9 cellular contexts compared by ENCODE assay signal in genomic region chr1:156707027-156707426, GRCh38. TPM values are rescaled to one million over a fixed set of nuclear protein-coding genes. Genes with fewer than 3 reads are reported as not detected.
DNase-seq lines count a peak whose midpoint lies in the region; ATAC-seq and TF ChIP-seq lines count a peak whose summit lies in the region.
"Had no signal": no experiment of that assay in that cellular context is flagged by ENCODE, and none has a peak within 500 bp of the region (broad histone marks: within the 10 kb centered on the region; RNA-seq: fewer than 3 reads in every experiment).

No MANE protein-coding gene starts in this region.

- H3K9me3 Mint-ChIP-seq in activated naive CD4-positive, alpha-beta T cell treated with anti-CD3 and anti-CD28 coated beads for 36 hours: no peaks in the 10 kb centered on the region
- H3K9me3 Mint-ChIP-seq in activated naive CD4-positive, alpha-beta T cell treated with anti-CD3 and anti-CD28 coated beads, Interleukin-2, amount 50 U/mL, for 72 hours: no peaks in the 10 kb centered on the region
- no peaks in the 10 kb centered on the region for H3K9me3 Mint-ChIP-seq in activated B cell treated with CpG ODN at 0.5 μM for 24 hours

- no peak for TF ChIP-seq EP300 in stomach (IDR thresholded peaks at IDR 0.05)

- WGBS in stomach, 5 donors: 30 to 48% (median 39%) methylated on average over 5 of the region's 5 CpGs

- H3K27ac ChIP-seq in stomach: peak overlapping the region in 3 of 5 donors; percentile 48 to 83 (median 52)

- TF ChIP-seq POLR2A in stomach (IDR thresholded peaks at IDR 0.05): no peak

- POLR2A ChIA-PET in activated B cell treated with CpG ODN at 0.5 μM for 24 hours (lab: Charles Lee): interaction anchor here (0.5 to 2.4 kb wide), 12 partner anchors 15 to 966 kb away, joined by 3 to 15 read pairs (median 4); partner anchors contain the start of genes HDGF, ISG20L2, METTL25B and MRPL24

- peaks cover 0 to 52% (median 23%) of the 10 kb centered on the region in 3 donors for H3K27me3 ChIP-seq in stomach

- H3K27me3 Mint-ChIP-seq in activated naive CD4-positive, alpha-beta T cell treated with anti-CD3 and anti-CD28 coated beads for 36 hours (ENCODE audit: low read depth): peaks cover 25% of the 10 kb centered on the region
- H3K27me3 Mint-ChIP-seq in activated B cell treated with CpG ODN at 0.5 μM for 24 hours: peaks cover 18% of the 10 kb centered on the region

- H3K4me1 ChIP-seq in stomach: peaks cover 26 to 64% (median 56%) of the 10 kb centered on the region in 4 donors

- H3K4me3 ChIP-seq in iPS-11a (ENCODE audit: low read depth, low read length): peak overlapping the region; percentile 46
- H3K4me3 ChIP-seq in stomach: peak overlapping the region in 3 of 4 donors; percentile 40 to 56 (median 46)

- intact Hi-C loops in activated naive CD4-positive, alpha-beta T cell treated with anti-CD3 and anti-CD28 coated beads for 36 hours (cut with micrococcal nuclease): loop anchor here (5.0 kb wide), 1 partner anchor 155 kb away; the partner anchor contains the start of gene NTRK1
- intact Hi-C loops in activated B cell treated with CpG ODN at 0.5 μM for 24 hours (cut with micrococcal nuclease) (no loop called here), stomach (cut with DNase I; ENCODE audit: low total_unique reads) (no loop called here)

- TF ChIP-seq CTCF in activated B cell treated with CpG ODN at 0.5 μM for 24 hours (IDR thresholded peaks at IDR 0.05): no peak
- TF ChIP-seq CTCF in stomach (IDR thresholded peaks at IDR 0.05): no peak

- no peak for ATAC-seq in activated naive CD4-positive, alpha-beta T cell treated with anti-CD3 and anti-CD28 coated beads, Interleukin-2, amount 50 U/mL, for 72 hours
- no peak for ATAC-seq in activated B cell treated with CpG ODN at 0.5 μM for 24 hours (ENCODE audit: low read depth)
- no peak for ATAC-seq in HG03457 (IDR thresholded peaks at IDR 0.05; ENCODE audit: unreplicated experiment)
- ATAC-seq in HG03442 (IDR thresholded peaks at IDR 0.05; ENCODE audit: unreplicated experiment): no peak

- H3K4me1 Mint-ChIP-seq in activated naive CD4-positive, alpha-beta T cell treated with anti-CD3 and anti-CD28 coated beads for 36 hours (ENCODE audit: low read depth): peaks cover 27% of the 10 kb centered on the region
- H3K4me1 Mint-ChIP-seq in activated B cell treated with CpG ODN at 0.5 μM for 24 hours: peaks cover 28% of the 10 kb centered on the region

- peak overlapping the region; percentile 27 for H3K4me3 Mint-ChIP-seq in activated naive CD4-positive, alpha-beta T cell treated with anti-CD3 and anti-CD28 coated beads for 36 hours
- peak overlapping the region; percentile 82 for H3K4me3 Mint-ChIP-seq in activated B cell treated with CpG ODN at 0.5 μM for 24 hours

- no peak overlapping the region for H3K27ac Mint-ChIP-seq in activated naive CD4-positive, alpha-beta T cell treated with anti-CD3 and anti-CD28 coated beads for 36 hours
- no peak overlapping the region for H3K27ac Mint-ChIP-seq in activated naive CD4-positive, alpha-beta T cell treated with anti-CD3 and anti-CD28 coated beads, Interleukin-2, amount 50 U/mL, for 72 hours
- H3K27ac Mint-ChIP-seq in activated B cell treated with CpG ODN at 0.5 μM for 24 hours: no peak overlapping the region

- no peak for DNase-seq in activated naive CD4-positive, alpha-beta T cell treated with anti-CD3 and anti-CD28 coated beads for 36 hours
- DNase-seq in activated naive CD4-positive, alpha-beta T cell treated with anti-CD3 and anti-CD28 coated beads, Interleukin-2, amount 50 U/mL, for 72 hours (ENCODE audit: low spot score in 2 of 2): no peak
- DNase-seq in activated B cell treated with CpG ODN at 0.5 μM for 24 hours (no peak), stomach (no peak), COLO829 (ENCODE audit: low spot score) (no peak)

- CTCF ChIA-PET in activated naive CD4-positive, alpha-beta T cell treated with anti-CD3 and anti-CD28 coated beads for 36 hours (lab: Charles Lee): interaction anchor here (0.9 to 11.8 kb wide), 17 partner anchors 9 to 153 kb away, joined by 3 to 183 read pairs (median 12); partner anchors contain the start of gene NTRK1
- CTCF ChIA-PET in activated B cell treated with CpG ODN at 0.5 μM for 24 hours (lab: Charles Lee): interaction anchor here (1.3 to 2.8 kb wide), 4 partner anchors 17 to 323 kb away, joined by 3 to 36 read pairs (median 8); no protein-coding TSS in a partner anchor

- H3K9me3 ChIP-seq in stomach: no peaks in the 10 kb centered on the region

- no peaks in the 10 kb centered on the region for H3K36me3 ChIP-seq in stomach

- no peaks in the 10 kb centered on the region for H3K36me3 Mint-ChIP-seq in activated naive CD4-positive, alpha-beta T cell treated with anti-CD3 and anti-CD28 coated beads for 36 hours (ENCODE audit: low read depth)
- H3K36me3 Mint-ChIP-seq in activated naive CD4-positive, alpha-beta T cell treated with anti-CD3 and anti-CD28 coated beads, Interleukin-2, amount 50 U/mL, for 72 hours: no peaks in the 10 kb centered on the region
- no peaks in the 10 kb centered on the region for H3K36me3 Mint-ChIP-seq in activated B cell treated with CpG ODN at 0.5 μM for 24 hours (ENCODE audit: low read depth)

RNA-seq across cellular contexts. Expression of gene CRABP2, which starts 1.6 kb away (rescaled TPM):
- under 1 TPM; 0.45 to 0.72 TPM for total RNA-seq in activated naive CD4-positive, alpha-beta T cell treated with anti-CD3 and anti-CD28 coated beads for 36 hours
- 1 to 10 TPM; 1.6 to 2.3 TPM for total RNA-seq in activated naive CD4-positive, alpha-beta T cell treated with anti-CD3 and anti-CD28 coated beads, Interleukin-2, amount 50 U/mL, for 72 hours
- total RNA-seq in activated B cell treated with CpG ODN at 0.5 μM for 24 hours (0.55 and 0.66 TPM in 2 replicates), stomach (1 to 10 TPM in 1 of 5 donors, under 1 TPM in 1, not detected in 3; 0.72 to 2.0 TPM)
- polyA plus RNA-seq in stomach: 100 to 1,000 TPM in 1 of 3 donors, 1 to 10 TPM in 2; 6.9 to 207 (median 7.5) TPM

RNA-seq across cellular contexts. Expression of gene METTL25B, which starts 21.2 kb away (rescaled TPM):
- total RNA-seq in activated naive CD4-positive, alpha-beta T cell treated with anti-CD3 and anti-CD28 coated beads for 36 hours: 10 to 100 TPM; 35.3 to 35.5 TPM
- 10 to 100 TPM; 39.4 to 64.9 TPM for total RNA-seq in activated naive CD4-positive, alpha-beta T cell treated with anti-CD3 and anti-CD28 coated beads, Interleukin-2, amount 50 U/mL, for 72 hours
- total RNA-seq in activated B cell treated with CpG ODN at 0.5 μM for 24 hours: 54.5 and 56.7 TPM in 2 replicates
- 10 to 100 TPM; 15.2 to 90.2 (median 72.4) TPM for total RNA-seq in stomach
- 10 to 100 TPM; 31.0 to 50.2 (median 43.5) TPM for polyA plus RNA-seq in stomach

RNA-seq across cellular contexts. Expression of gene ISG20L2, which starts 21.5 kb away (rescaled TPM):
- 10 to 100 TPM; 24.8 to 28.7 TPM for total RNA-seq in activated naive CD4-positive, alpha-beta T cell treated with anti-CD3 and anti-CD28 coated beads for 36 hours
- total RNA-seq in activated naive CD4-positive, alpha-beta T cell treated with anti-CD3 and anti-CD28 coated beads, Interleukin-2, amount 50 U/mL, for 72 hours: 10 to 100 TPM; 46.2 to 50.7 TPM
- 50.8 and 53.0 TPM in 2 replicates for total RNA-seq in activated B cell treated with CpG ODN at 0.5 μM for 24 hours
- 10 to 100 TPM in 3 of 5 donors, 1 to 10 TPM in 2; 4.5 to 65.5 (median 24.3) TPM for total RNA-seq in stomach
- 10 to 100 TPM in 2 of 3 donors, 1 to 10 TPM in 1; 7.5 to 12.3 (median 11.0) TPM for polyA plus RNA-seq in stomach

RNA-seq across cellular contexts. Expression of gene NES, which starts 29.8 kb away (rescaled TPM):
- total RNA-seq in activated naive CD4-positive, alpha-beta T cell treated with anti-CD3 and anti-CD28 coated beads for 36 hours: not detected
- total RNA-seq in activated naive CD4-positive, alpha-beta T cell treated with anti-CD3 and anti-CD28 coated beads, Interleukin-2, amount 50 U/mL, for 72 hours: not detected
- total RNA-seq in activated B cell treated with CpG ODN at 0.5 μM for 24 hours (not detected in 2 replicates), stomach (10 to 100 TPM in 2 of 5 donors, 1 to 10 TPM in 3; 3.2 to 22.3 (median 8.9) TPM)
- 1 to 10 TPM; 1.7 to 9.0 (median 3.2) TPM for polyA plus RNA-seq in stomach
- polyA plus RNA-seq: keratinocyte had no signal

RNA-seq across cellular contexts. Expression of gene MRPL24, which starts 33.9 kb away (rescaled TPM):
- 100 to 1,000 TPM in 1 of 2 experiments, 10 to 100 TPM in 1; 91.1 to 114 TPM for total RNA-seq in activated naive CD4-positive, alpha-beta T cell treated with anti-CD3 and anti-CD28 coated beads for 36 hours
- total RNA-seq in activated naive CD4-positive, alpha-beta T cell treated with anti-CD3 and anti-CD28 coated beads, Interleukin-2, amount 50 U/mL, for 72 hours: 10 to 100 TPM; 61.4 to 70.4 TPM
- total RNA-seq in activated B cell treated with CpG ODN at 0.5 μM for 24 hours (65.8 and 83.7 TPM in 2 replicates), stomach (10 to 100 TPM; 15.6 to 56.8 (median 33.3) TPM)
- polyA plus RNA-seq in stomach: 100 to 1,000 TPM in 2 of 3 donors, 10 to 100 TPM in 1; 91.6 to 113 (median 111) TPM
